18 cellular contexts compared by ENCODE assay signal in genomic region chr17:83015511-83015910, GRCh38.
A peak's percentile ranks its signal among the peaks of the same experiment; 100 is the strongest.
DNase-seq lines count a peak whose midpoint lies in the region; ATAC-seq and TF ChIP-seq lines count a peak whose summit lies in the region.
"Had no signal": no experiment of that assay in that cellular context is flagged by ENCODE, and none has a peak within 500 bp of the region (broad histone marks: within the 10 kb centered on the region; RNA-seq: fewer than 3 reads in every experiment).

No MANE protein-coding gene starts in this region.

- H3K4me3 ChIP-seq in H7 (ENCODE audit: insufficient read depth, low read depth, low read length) (no peak overlapping the region), coronary artery (no peak overlapping the region)
- H3K4me3 ChIP-seq: BLaER1 treated with 17β-estradiol and CSF1 and Interleukin-3, amounts not matched to agents 10 nM and 100 nM; GM12878; GM23248 had no signal

- ATAC-seq in activated T-cell treated with anti-CD3 and anti-CD28 coated beads, Interleukin-2, amount 50 U/mL, for 4 hours, result no peak
- ATAC-seq in GM21360 (IDR thresholded peaks at IDR 0.05; ENCODE audit: unreplicated experiment), result no peak
- ATAC-seq: CD8-positive, alpha-beta T cell; GM12878 had no signal

- no peak for TF ChIP-seq CTCF in coronary artery (IDR thresholded peaks at IDR 0.05)

- no peaks in the 10 kb centered on the region for H3K36me3 ChIP-seq in H7 (replicated peaks; ENCODE audit: control insufficient read depth, insufficient read depth, low read length)

- no peaks in the 10 kb centered on the region for H3K27me3 Mint-ChIP-seq in activated T-cell treated with anti-CD3 and anti-CD28 coated beads, Interleukin-2, amount 50 U/mL, for 4 hours (ENCODE audit: low read depth)
- H3K27me3 Mint-ChIP-seq: B cell had no signal

- H3K9me3 Mint-ChIP-seq in activated T-cell treated with anti-CD3 and anti-CD28 coated beads, Interleukin-2, amount 50 U/mL, for 4 hours, result no peaks in the 10 kb centered on the region
- H3K9me3 Mint-ChIP-seq: CD8-positive, alpha-beta T cell had no signal

- no peaks in the 10 kb centered on the region for H3K27me3 ChIP-seq in H7 (ENCODE audit: control insufficient read depth, insufficient read depth, low read length)
- H3K27me3 ChIP-seq: BLaER1 treated with 17β-estradiol and CSF1 and Interleukin-3, amounts not matched to agents 10 nM and 100 nM had no signal

- H3K36me3 Mint-ChIP-seq in activated T-cell treated with anti-CD3 and anti-CD28 coated beads, Interleukin-2, amount 50 U/mL, for 4 hours (ENCODE audit: insufficient read depth), result no peaks in the 10 kb centered on the region

- H3K4me3 Mint-ChIP-seq in activated T-cell treated with anti-CD3 and anti-CD28 coated beads, Interleukin-2, amount 50 U/mL, for 4 hours, result no peak overlapping the region
- H3K4me3 Mint-ChIP-seq: B cell; CD8-positive, alpha-beta T cell had no signal

- peak; percentile 28 for DNase-seq in H7
- peak; percentile 52 for DNase-seq in coronary artery (ENCODE audit: low spot score)
- peak; percentile 39 for DNase-seq in islet precursor cell
- DNase-seq in ureter (ENCODE audit: low spot score), result peak; percentile 22
- no peak for DNase-seq in activated T-cell treated with anti-CD3 and anti-CD28 coated beads, Interleukin-2, amount 50 U/mL, for 4 hours
- no peak for DNase-seq in NCI-H69 (lab: John Stamatoyannopoulos, UW)
- DNase-seq: Calu3; CD8-positive, alpha-beta T cell; DMS 273 treated with DMSO at 0.1 percent for 48 hours; DMS53; DND-41; EL; GM23248; HCEC 1CT had no signal

- H3K27ac ChIP-seq in coronary artery, result no peak overlapping the region
- H3K27ac ChIP-seq: BLaER1 treated with 17β-estradiol and CSF1 and Interleukin-3, amounts not matched to agents 10 nM and 100 nM; GM23248 had no signal

- no peaks in the 10 kb centered on the region for H3K4me1 Mint-ChIP-seq in activated T-cell treated with anti-CD3 and anti-CD28 coated beads, Interleukin-2, amount 50 U/mL, for 4 hours (ENCODE audit: low read depth)
- H3K4me1 Mint-ChIP-seq: B cell had no signal

Comparison
In these comparisons a context has a peak if more than half of its experiments do, and no peak if none do; other contexts are left out.
1. DNase-seq: peak in H7 (single experiment), coronary artery (single experiment), islet precursor cell (single experiment) and ureter (single experiment); none in activated T-cell treated with anti-CD3 and anti-CD28 coated beads, Interleukin-2, amount 50 U/mL, for 4 hours (single experiment) and NCI-H69 (single experiment).